Comparison of ENCODE assay signal across 29 cellular contexts in the genomic region with DNA sequence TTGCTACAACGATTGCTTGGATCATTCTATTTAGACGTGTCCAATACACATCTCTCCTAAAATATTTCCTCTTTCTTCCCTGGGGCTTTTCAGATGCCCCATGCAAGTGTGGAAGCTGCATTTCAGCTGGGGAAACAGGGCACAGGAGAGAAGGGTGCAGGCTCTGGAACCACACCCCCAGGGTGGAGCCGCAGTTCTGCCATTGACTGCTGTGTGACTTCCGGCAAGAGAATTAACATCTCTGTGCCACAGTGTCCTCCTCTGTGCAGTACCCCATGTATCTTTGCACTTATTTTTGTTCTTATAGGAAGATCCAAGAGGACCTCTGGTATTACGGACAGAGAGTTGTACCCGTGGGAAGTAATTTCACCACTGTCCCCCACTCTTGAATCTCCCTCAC.
DNase-seq lines count a peak whose midpoint lies in the region; ATAC-seq, FAIRE-seq and TF ChIP-seq lines count a peak whose summit lies in the region.
"Had no signal": no experiment of that assay in that cellular context is flagged by ENCODE, and none has a peak within 500 bp of the region (broad histone marks: within the 10 kb centered on the region; RNA-seq: fewer than 3 reads in every experiment).

No MANE protein-coding gene starts in this region.

- H3K79me2 ChIP-seq in SK-N-SH (ENCODE audit: insufficient read depth) (no peaks in the 10 kb centered on the region), HepG2 (ENCODE audit: insufficient read depth, low read length) (no peaks in the 10 kb centered on the region), GM23338 (replicated peaks; ENCODE audit: insufficient read depth) (no peaks in the 10 kb centered on the region), K562 (ENCODE audit: control insufficient read depth, insufficient read depth, low read length) (no peaks in the 10 kb centered on the region)

- H3K9me1 ChIP-seq in K562 (ENCODE audit: control insufficient read depth, insufficient read depth, low read length) = no peaks in the 10 kb centered on the region

- TF ChIP-seq POLR2A in HepG2 (IDR thresholded peaks at IDR 0.05; ENCODE audit: insufficient read depth in 1 of 2, low read depth in 2 of 2, low read length in 2 of 2) (no peak), right lobe of liver (IDR thresholded peaks at IDR 0.05) (no peak), K562 (conservative IDR thresholded peaks at IDR 0.05) (no peak)

- H3K9me2 ChIP-seq in SK-N-SH = no peaks in the 10 kb centered on the region
- no peaks in the 10 kb centered on the region for H3K9me2 ChIP-seq in GM23338 (ENCODE audit: insufficient read depth)

- H3K9me3 Mint-ChIP-seq in GM23338 = peaks cover 5% of the 10 kb centered on the region; the same call in 1 of the 3 replicates
- H3K9me3 Mint-ChIP-seq: CD14-positive monocyte; CD4-positive, CD25-positive, alpha-beta regulatory T cell; CD8-positive, alpha-beta T cell had no signal

- TF ChIP-seq RAD21 in SK-N-SH (IDR thresholded peaks at IDR 0.05; ENCODE audit: low read length) (no peak), HepG2 (CRISPR knock-in tag; IDR thresholded peaks at IDR 0.05) (no peak), K562 (CRISPR knock-in tag; conservative IDR thresholded peaks at IDR 0.05 in 1 of 2, IDR thresholded peaks at IDR 0.05 in 1 of 2) (no peak)

- POLR2A ChIA-PET in SK-N-SH (lab: Yijun Ruan, JAX) = interaction anchor here (3.2 to 4.5 kb wide), 2 partner anchors 105 to 113 kb away, joined by 37 to 57 read pairs; no protein-coding TSS in a partner anchor
- POLR2A ChIA-PET in HepG2 (lab: Yijun Ruan, JAX) = no interaction called here
- POLR2A ChIA-PET in K562 (lab: Yijun Ruan, JAX) = no interaction called here

- no peak for TF ChIP-seq CTCF in SK-N-SH (IDR thresholded peaks at IDR 0.05)
- TF ChIP-seq CTCF in HepG2 (CRISPR knock-in tag; IDR thresholded peaks at IDR 0.05) = no peak
- TF ChIP-seq CTCF in right lobe of liver (IDR thresholded peaks at IDR 0.05) = no peak
- no peak for TF ChIP-seq CTCF in GM23338 (conservative IDR thresholded peaks at IDR 0.05; ENCODE audit: low read depth in 2 of 2)
- TF ChIP-seq CTCF in K562 (IDR thresholded peaks at IDR 0.05 in 2 of 3, conservative IDR thresholded peaks at IDR 0.05 in 1 of 3; ENCODE audit: insufficient read depth in 2 of 3, low read depth in 1 of 3, low read length in 3 of 3) = no peak

- H4K20me1 ChIP-seq in SK-N-SH (ENCODE audit: insufficient read depth) = no peaks in the 10 kb centered on the region
- no peaks in the 10 kb centered on the region for H4K20me1 ChIP-seq in HepG2 (ENCODE audit: insufficient read depth, low read length)
- no peaks in the 10 kb centered on the region for H4K20me1 ChIP-seq in GM23338 (replicated peaks; ENCODE audit: insufficient read depth)
- H4K20me1 ChIP-seq in K562 (replicated peaks; ENCODE audit: control insufficient read depth, insufficient read depth, low read length) = 0 out of 2 replicates have a peak, but pooled peaks cover 4% of the 10 kb centered on the region
- H4K20me1 ChIP-seq: BLaER1 had no signal

- intact Hi-C loops in HepG2 (cut with micrococcal nuclease; ENCODE audit: unreplicated experiment) = loop anchor here (1.0 kb wide), 2 partner anchors 101 to 113 kb away; no protein-coding TSS in a partner anchor
- intact Hi-C loops in right lobe of liver (cut with DNase I) = no loop called here
- intact Hi-C loops in K562 (cut with micrococcal nuclease) = loop anchor here (5.0 kb wide), 2 partner anchors 114 to 1139 kb away; no protein-coding TSS in a partner anchor

- FAIRE-seq in HepG2 (lab: Jason Lieb, UNC) (no peak), K562 (lab: Jason Lieb, UNC) (no peak)
- FAIRE-seq: A204.1, A549, D721Med had no signal

- no peaks in the 10 kb centered on the region for H3F3A ChIP-seq in SK-N-SH (replicated peaks; ENCODE audit: insufficient read depth)
- no peaks in the 10 kb centered on the region for H3F3A ChIP-seq in GM23338 (replicated peaks; ENCODE audit: low read depth)

- H3K9ac ChIP-seq in SK-N-SH (no peak overlapping the region), HepG2 (ENCODE audit: insufficient read depth, low read depth, low read length) (no peak overlapping the region), K562 (ENCODE audit: insufficient read depth in 1 of 2, low read depth in 2 of 2, low read length in 2 of 2) (no peak overlapping the region)
- H3K9ac ChIP-seq: BLaER1; BLaER1 treated with 17β-estradiol and CSF1 and Interleukin-3, amounts not matched to agents 10 nM and 100 nM had no signal

- H3K9me3 ChIP-seq in SK-N-SH = no peaks in the 10 kb centered on the region
- no peaks in the 10 kb centered on the region for H3K9me3 ChIP-seq in HepG2 (ENCODE audit: low read length)
- no peaks in the 10 kb centered on the region for H3K9me3 ChIP-seq in right lobe of liver
- no peaks in the 10 kb centered on the region for H3K9me3 ChIP-seq in K562 (replicated peaks; ENCODE audit: control insufficient read depth, insufficient read depth, low read depth, low read length)
- H3K9me3 ChIP-seq: A549; BE2C; BLaER1; BLaER1 treated with 17β-estradiol and CSF1 and Interleukin-3, amounts not matched to agents 10 nM and 100 nM; Caco-2 had no signal

- H3K36me3 ChIP-seq in SK-N-SH (replicated peaks in 1 of 2; ENCODE audit: control insufficient read depth in 1 of 2, insufficient read depth in 2 of 2, low read length in 1 of 2) (no peaks in the 10 kb centered on the region), HepG2 (replicated peaks in 1 of 2; ENCODE audit: control insufficient read depth in 1 of 2, insufficient read depth in 2 of 2, low read length in 2 of 2) (no peaks in the 10 kb centered on the region), right lobe of liver (no peaks in the 10 kb centered on the region), GM23338 (ENCODE audit: insufficient read depth) (no peaks in the 10 kb centered on the region), K562 (ENCODE audit: control insufficient read depth, insufficient read depth, low read length) (no peaks in the 10 kb centered on the region)
- H3K36me3 ChIP-seq: BE2C; BLaER1; BLaER1 treated with 17β-estradiol and CSF1 and Interleukin-3, amounts not matched to agents 10 nM and 100 nM had no signal

- no peaks in the 10 kb centered on the region for H3K36me3 Mint-ChIP-seq in GM23338 (ENCODE audit: low read depth)
- H3K36me3 Mint-ChIP-seq: CD14-positive monocyte; CD4-positive, alpha-beta memory T cell; CD4-positive, CD25-positive, alpha-beta regulatory T cell; CD8-positive, alpha-beta memory T cell; CD8-positive, alpha-beta T cell had no signal

- ATAC-seq in SK-N-SH treated with all-trans-retinoic acid at 6 μM for 48 hours (no peak), HepG2 (no peak), right lobe of liver (no peak), GM23338 (no peak), K562 (no peak)
- ATAC-seq: CD8-positive, alpha-beta T cell had no signal

- H3K4me1 Mint-ChIP-seq in GM23338 = peaks cover 16% of the 10 kb centered on the region
- H3K4me1 Mint-ChIP-seq: B cell; CD14-positive monocyte; CD4-positive, alpha-beta memory T cell; CD4-positive, CD25-positive, alpha-beta regulatory T cell; CD8-positive, alpha-beta memory T cell had no signal

- TF ChIP-seq EP300 in SK-N-SH (IDR thresholded peaks at IDR 0.05; ENCODE audit: borderline replicate concordance in 1 of 2, low read depth in 1 of 2, low read length in 1 of 2) = no peak
- TF ChIP-seq EP300 in HepG2 (IDR thresholded peaks at IDR 0.05; ENCODE audit: low read depth in 2 of 2, low read length in 2 of 2) = no peak
- TF ChIP-seq EP300 in HepG2 (CRISPR knock-in tag; IDR thresholded peaks at IDR 0.05; ENCODE audit: borderline replicate concordance) = no peak
- no peak for TF ChIP-seq EP300 in K562 (IDR thresholded peaks at IDR 0.05; ENCODE audit: low read length)

- DNase-seq in SK-N-SH (no peak), HepG2 (ENCODE audit: low spot score) (no peak), right lobe of liver (no peak), GM23338 (ENCODE audit: low spot score) (no peak), K562 (ENCODE audit: extremely low read depth in 1 of 4, low spot score in 3 of 4) (no peak), HPDE6-E6E7 (ENCODE audit: extremely low spot score) (no peak), germinal center (ENCODE audit: low spot score) (no peak)
- DNase-seq: 8988T; AML-193; CD4-positive, alpha-beta memory T cell; CD4-positive, alpha-beta T cell; CD4-positive, CD25-positive, alpha-beta regulatory T cell; CD8-positive, alpha-beta memory T cell; CD8-positive, alpha-beta T cell; COR-L47; DMS 273 treated with DMSO at 0.1 percent for 48 hours; EL had no signal

- in situ Hi-C loops in HepG2 (cut with HindIII; ENCODE audit: extremely low pct_ligation_motif_present, low pct_unique_long_range_greater_than_20kb) = loop anchor here (5.0 to 25.0 kb wide), 2 partner anchors 94 to 1134 kb away; no protein-coding TSS in a partner anchor
- in situ Hi-C loops in K562 (cut with MboI) = no loop called here

- peak overlapping the region; percentile 28 to 100; a peak in 3 of 4 replicates for H3K27ac ChIP-seq in SK-N-SH (ENCODE audit: low read depth in 2 of 2, low read length in 1 of 2)
- no peak overlapping the region for H3K27ac ChIP-seq in HepG2 (ENCODE audit: extremely low read length, insufficient read depth, low read length)
- no peak overlapping the region for H3K27ac ChIP-seq in right lobe of liver
- no peak overlapping the region for H3K27ac ChIP-seq in GM23338 (ENCODE audit: low read depth)
- no peak overlapping the region for H3K27ac ChIP-seq in K562 (ENCODE audit: extremely low read depth, low read depth, low read length)
- H3K27ac ChIP-seq: 22Rv1; A549; BLaER1; BLaER1 treated with 17β-estradiol and CSF1 and Interleukin-3, amounts not matched to agents 10 nM and 100 nM; C4-2B had no signal

- H3K4me2 ChIP-seq in SK-N-SH (no peak overlapping the region), HepG2 (ENCODE audit: low read depth, low read length) (no peak overlapping the region), GM23338 (no peak overlapping the region), K562 (ENCODE audit: insufficient read depth, low read length) (no peak overlapping the region)
- H3K4me2 ChIP-seq: A549; BLaER1; BLaER1 treated with 17β-estradiol and CSF1 and Interleukin-3, amounts not matched to agents 10 nM and 100 nM had no signal

- peaks cover 2% of the 10 kb centered on the region for H3K27me3 Mint-ChIP-seq in GM23338 (ENCODE audit: insufficient read depth, low read depth, poor library complexity)
- H3K27me3 Mint-ChIP-seq: B cell; CD4-positive, CD25-positive, alpha-beta regulatory T cell had no signal

- CTCF ChIA-PET in SK-N-SH (lab: Yijun Ruan, JAX) = interaction anchor here (0.8 to 8.9 kb wide), 6 partner anchors 15 to 131 kb away, joined by 3 to 138 read pairs (median 12); no protein-coding TSS in a partner anchor
- CTCF ChIA-PET in HepG2 (lab: Yijun Ruan, JAX; ENCODE audit: low intra/inter-chr PET ratio, low total read pairs) = interaction anchor here (1.5 kb wide), 2 partner anchors 113 to 1140 kb away, joined by 5 to 14 read pairs; no protein-coding TSS in a partner anchor
- CTCF ChIA-PET in K562 (lab: Yijun Ruan, JAX; ENCODE audit: low intra/inter-chr PET ratio) = interaction anchor here (0.6 to 1.7 kb wide), 3 partner anchors 114 to 1180 kb away, joined by 3 to 4 read pairs (median 3); no protein-coding TSS in a partner anchor

- WGBS in SK-N-SH (ENCODE audit: low lambda C conversion rate) = 35% methylated on average over 6 of the region's 6 CpGs
- 26% methylated on average over 6 of the region's 6 CpGs for WGBS in HepG2 (ENCODE audit: low lambda C conversion rate)
- WGBS in right lobe of liver (ENCODE audit: insufficient coverage, low coverage, low lambda C conversion rate, missing lambda C conversion rate) = 37% methylated on average over 5 of the region's 6 CpGs
- 9% methylated on average over 6 of the region's 6 CpGs for WGBS in K562 (ENCODE audit: insufficient coverage, low coverage, missing lambda C conversion rate)

- H2AFZ ChIP-seq in SK-N-SH (ENCODE audit: low read depth) (no peak overlapping the region), HepG2 (ENCODE audit: low read length) (no peak overlapping the region), GM23338 (0 out of 2 replicates have a peak overlapping the region, but pooled peaks have one; percentile 43), K562 (ENCODE audit: low read depth, low read length) (no peak overlapping the region)

- no peak overlapping the region for H3K4me3 ChIP-seq in SK-N-SH (ENCODE audit: low read depth in 2 of 2, low read length in 1 of 2)
- H3K4me3 ChIP-seq in HepG2 (replicated peaks in 1 of 3; ENCODE audit: insufficient read depth in 1 of 3, low read depth in 2 of 3, low read length in 3 of 3) = no peak overlapping the region
- H3K4me3 ChIP-seq in right lobe of liver = no peak overlapping the region
- H3K4me3 ChIP-seq in GM23338 = no peak overlapping the region
- no peak overlapping the region for H3K4me3 ChIP-seq in K562
- H3K4me3 ChIP-seq: A549; BLaER1; BLaER1 treated with 17β-estradiol and CSF1 and Interleukin-3, amounts not matched to agents 10 nM and 100 nM had no signal

- H3K27me3 ChIP-seq in SK-N-SH (ENCODE audit: insufficient read depth) = no peaks in the 10 kb centered on the region
- peaks cover 2 to 5% of the 10 kb centered on the region in 2 experiments; a peak in 2 of 5 replicates for H3K27me3 ChIP-seq in HepG2 (ENCODE audit: control insufficient read depth in 1 of 2, insufficient read depth in 2 of 2, low read length in 2 of 2)
- no peaks in the 10 kb centered on the region for H3K27me3 ChIP-seq in right lobe of liver
- H3K27me3 ChIP-seq in GM23338 (ENCODE audit: insufficient read depth) = no peaks in the 10 kb centered on the region
- no peaks in the 10 kb centered on the region; a peak in 1 of 5 replicates for H3K27me3 ChIP-seq in K562 (ENCODE audit: control insufficient read depth in 2 of 2, insufficient read depth in 2 of 2, low read length in 2 of 2)
- H3K27me3 ChIP-seq: BE2C; BLaER1; BLaER1 treated with 17β-estradiol and CSF1 and Interleukin-3, amounts not matched to agents 10 nM and 100 nM had no signal

- no peak overlapping the region for H3K4me3 Mint-ChIP-seq in GM23338
- H3K4me3 Mint-ChIP-seq: B cell; CD14-positive monocyte; CD4-positive, alpha-beta memory T cell; CD4-positive, alpha-beta T cell; CD4-positive, CD25-positive, alpha-beta regulatory T cell; CD8-positive, alpha-beta memory T cell; CD8-positive, alpha-beta T cell had no signal

- no TSS peak for BruUV-seq in HepG2 (replicated peaks; lab: Mats Ljungman, UMichigan)
- no TSS peak for BruUV-seq in K562 (replicated peaks; lab: Mats Ljungman, UMichigan)

- no peak overlapping the region for H3K27ac Mint-ChIP-seq in GM23338
- H3K27ac Mint-ChIP-seq: B cell; CD14-positive monocyte; CD4-positive, alpha-beta memory T cell; CD4-positive, alpha-beta T cell; CD8-positive, alpha-beta memory T cell; CD8-positive, alpha-beta T cell had no signal

- H3K4me1 ChIP-seq in SK-N-SH (ENCODE audit: control insufficient read depth in 1 of 2, insufficient read depth in 2 of 2, low read depth in 1 of 2, low read length in 1 of 2) (peaks cover 0 to 65% of the 10 kb centered on the region in 2 experiments; a peak in 2 of 4 replicates), HepG2 (ENCODE audit: insufficient read depth, low read length) (no peaks in the 10 kb centered on the region), right lobe of liver (no peaks in the 10 kb centered on the region), GM23338 (ENCODE audit: insufficient read depth) (no peaks in the 10 kb centered on the region), K562 (replicated peaks in 1 of 2; ENCODE audit: control insufficient read depth in 2 of 2, insufficient read depth in 2 of 2, low read length in 2 of 2) (no peaks in the 10 kb centered on the region)
- H3K4me1 ChIP-seq: A549; BLaER1; BLaER1 treated with 17β-estradiol and CSF1 and Interleukin-3, amounts not matched to agents 10 nM and 100 nM; Caco-2 had no signal

Comparison
In these comparisons a context has a peak if more than half of its experiments do, and no peak if none do; other contexts are left out.
1. intact Hi-C loops: an anchor here in HepG2 (1.0 kb wide) and K562 (5.0 kb wide); none called in right lobe of liver.
2. H3K27ac ChIP-seq: peak in SK-N-SH (2 of 2); none in HepG2 (single experiment), right lobe of liver (0 of 3), GM23338 (single experiment) and K562 (single experiment).